In the genomic region with DNA sequence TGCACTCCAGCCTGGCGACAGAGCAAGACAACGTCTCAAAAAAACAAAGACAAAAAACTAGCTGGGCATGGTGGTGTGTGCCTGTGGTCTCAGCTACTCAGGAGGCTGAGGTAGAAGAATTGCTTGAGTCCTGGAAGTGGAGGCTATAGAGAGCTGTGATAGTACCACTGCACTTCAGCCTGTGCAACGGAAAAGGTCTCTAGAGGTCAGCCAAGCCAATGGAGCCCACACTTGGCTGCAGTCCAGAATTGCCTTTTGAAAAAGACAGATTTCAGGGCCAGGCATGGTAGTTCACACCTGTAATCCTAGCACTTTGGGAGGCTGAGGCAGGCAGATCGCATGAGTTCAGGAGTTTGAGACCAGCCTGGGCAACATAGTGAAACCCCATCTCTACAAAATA, we compare ENCODE assay signal across 1 cellular context.
TF ChIP-seq lines count a peak whose summit lies in the region.

No MANE protein-coding gene starts in this region.

TF ChIP-seq in WTC11, 78 proteins besides CTCF, POLR2A, EP300 and RAD21 (continued from another document):
- TF ChIP-seq, protein P1, sequence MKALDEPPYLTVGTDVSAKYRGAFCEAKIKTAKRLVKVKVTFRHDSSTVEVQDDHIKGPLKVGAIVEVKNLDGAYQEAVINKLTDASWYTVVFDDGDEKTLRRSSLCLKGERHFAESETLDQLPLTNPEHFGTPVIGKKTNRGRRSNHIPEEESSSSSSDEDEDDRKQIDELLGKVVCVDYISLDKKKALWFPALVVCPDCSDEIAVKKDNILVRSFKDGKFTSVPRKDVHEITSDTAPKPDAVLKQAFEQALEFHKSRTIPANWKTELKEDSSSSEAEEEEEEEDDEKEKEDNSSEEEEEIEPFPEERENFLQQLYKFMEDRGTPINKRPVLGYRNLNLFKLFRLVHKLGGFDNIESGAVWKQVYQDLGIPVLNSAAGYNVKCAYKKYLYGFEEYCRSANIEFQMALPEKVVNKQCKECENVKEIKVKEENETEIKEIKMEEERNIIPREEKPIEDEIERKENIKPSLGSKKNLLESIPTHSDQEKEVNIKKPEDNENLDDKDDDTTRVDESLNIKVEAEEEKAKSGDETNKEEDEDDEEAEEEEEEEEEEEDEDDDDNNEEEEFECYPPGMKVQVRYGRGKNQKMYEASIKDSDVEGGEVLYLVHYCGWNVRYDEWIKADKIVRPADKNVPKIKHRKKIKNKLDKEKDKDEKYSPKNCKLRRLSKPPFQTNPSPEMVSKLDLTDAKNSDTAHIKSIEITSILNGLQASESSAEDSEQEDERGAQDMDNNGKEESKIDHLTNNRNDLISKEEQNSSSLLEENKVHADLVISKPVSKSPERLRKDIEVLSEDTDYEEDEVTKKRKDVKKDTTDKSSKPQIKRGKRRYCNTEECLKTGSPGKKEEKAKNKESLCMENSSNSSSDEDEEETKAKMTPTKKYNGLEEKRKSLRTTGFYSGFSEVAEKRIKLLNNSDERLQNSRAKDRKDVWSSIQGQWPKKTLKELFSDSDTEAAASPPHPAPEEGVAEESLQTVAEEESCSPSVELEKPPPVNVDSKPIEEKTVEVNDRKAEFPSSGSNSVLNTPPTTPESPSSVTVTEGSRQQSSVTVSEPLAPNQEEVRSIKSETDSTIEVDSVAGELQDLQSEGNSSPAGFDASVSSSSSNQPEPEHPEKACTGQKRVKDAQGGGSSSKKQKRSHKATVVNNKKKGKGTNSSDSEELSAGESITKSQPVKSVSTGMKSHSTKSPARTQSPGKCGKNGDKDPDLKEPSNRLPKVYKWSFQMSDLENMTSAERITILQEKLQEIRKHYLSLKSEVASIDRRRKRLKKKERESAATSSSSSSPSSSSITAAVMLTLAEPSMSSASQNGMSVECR (CRISPR knock-in tag; IDR thresholded peaks at IDR 0.05; ENCODE audit: borderline replicate concordance) = no peak
